ENCODE assay signal across 24 cellular contexts in genomic region chr1:116948642-116949041, GRCh38.
"Had no signal": no experiment of that assay in that cellular context is flagged by ENCODE, and none has a peak within 500 bp of the region (broad histone marks: within the 10 kb centered on the region; RNA-seq: fewer than 3 reads in every experiment).

No MANE protein-coding gene starts in this region.

- H3K27ac Mint-ChIP-seq: activated CD4-positive, alpha-beta memory T cell treated with anti-CD3 and anti-CD28 coated beads, Interleukin-2, amount 10 ng/mL, durations not matched to agents 7 days and 5 days; activated CD4-positive, alpha-beta T cell treated with anti-CD3 and anti-CD28 coated beads for 36 hours; activated naive CD8-positive, alpha-beta T cell treated with anti-CD3 and anti-CD28 coated beads, Interleukin-2, amount 10 ng/mL, durations not matched to agents 7 days and 5 days had no signal

- DNase-seq: activated CD4-positive, alpha-beta memory T cell treated with anti-CD3 and anti-CD28 coated beads, Interleukin-2, amount 10 ng/mL, durations not matched to agents 7 days and 5 days; activated CD4-positive, alpha-beta T cell treated with anti-CD3 and anti-CD28 coated beads for 36 hours; activated CD4-positive, alpha-beta T cell treated with anti-CD3 and anti-CD28 coated beads, Interleukin-2, amount 50 U/mL, for 1 hour; activated CD4-positive, CD25-positive, alpha-beta regulatory T cell; activated naive CD4-positive, alpha-beta T cell treated with anti-CD3 and anti-CD28 coated beads, Interleukin-2, amount 50 U/mL, for 16 hours; activated naive CD8-positive, alpha-beta T cell treated with anti-CD3 and anti-CD28 coated beads, Interleukin-2, amount 10 ng/mL, durations not matched to agents 7 days and 5 days; activated T-cell treated with anti-CD3 and anti-CD28 coated beads for 4 hours; aorta; MM.1S; NCI-H1105; NCI-H1436; NCI-H1694 treated with DMSO at 0.1 percent for 48 hours; NCI-H2029 treated with DMSO at 0.1 percent for 48 hours; NCI-H510A treated with DMSO at 0.1 percent for 48 hours; NCI-H69; NK-92 treated with Interleukin-12 subunit alpha and Interleukin-12 subunit beta, amount 100 ng/mL, for 24 hours; OCI-M1; RPMI8226; SJCRH30; SK-N-SH; T-helper 1 cell had no signal

- H3K4me3 ChIP-seq: SJCRH30 had no signal

- H3K4me2 ChIP-seq: SK-N-SH had no signal

- H3K9me3 Mint-ChIP-seq: activated CD4-positive, alpha-beta memory T cell treated with anti-CD3 and anti-CD28 coated beads, Interleukin-2, amount 10 ng/mL, durations not matched to agents 7 days and 5 days; activated naive CD8-positive, alpha-beta T cell treated with anti-CD3 and anti-CD28 coated beads, Interleukin-2, amount 10 ng/mL, durations not matched to agents 7 days and 5 days had no signal

- H3K36me3 Mint-ChIP-seq: activated naive CD8-positive, alpha-beta T cell treated with anti-CD3 and anti-CD28 coated beads, Interleukin-2, amount 10 ng/mL, durations not matched to agents 7 days and 5 days had no signal

- H3K4me3 Mint-ChIP-seq: activated CD4-positive, alpha-beta memory T cell treated with anti-CD3 and anti-CD28 coated beads, Interleukin-2, amount 10 ng/mL, durations not matched to agents 7 days and 5 days; activated CD4-positive, alpha-beta T cell treated with anti-CD3 and anti-CD28 coated beads for 36 hours; activated naive CD8-positive, alpha-beta T cell treated with anti-CD3 and anti-CD28 coated beads, Interleukin-2, amount 10 ng/mL, durations not matched to agents 7 days and 5 days had no signal

- ATAC-seq: activated CD4-positive, alpha-beta T cell treated with anti-CD3 and anti-CD28 coated beads for 36 hours; Panc1; Right ventricle myocardium inferior had no signal

- H3K27me3 Mint-ChIP-seq: activated CD4-positive, alpha-beta memory T cell treated with anti-CD3 and anti-CD28 coated beads, Interleukin-2, amount 10 ng/mL, durations not matched to agents 7 days and 5 days; activated CD4-positive, alpha-beta T cell treated with anti-CD3 and anti-CD28 coated beads for 36 hours; activated naive CD8-positive, alpha-beta T cell treated with anti-CD3 and anti-CD28 coated beads, Interleukin-2, amount 10 ng/mL, durations not matched to agents 7 days and 5 days had no signal

- H3K27me3 ChIP-seq: SJCRH30 had no signal

- H3K9me3 ChIP-seq: SJCRH30, SK-N-SH had no signal

- H3K4me1 ChIP-seq: SJCRH30 had no signal

- H3K9ac ChIP-seq: SK-N-SH had no signal

- H3K27ac ChIP-seq: SJCRH30, VCaP had no signal
